16 cellular contexts compared by ENCODE assay signal in genomic region chr16:1258906-1259759, GRCh38. TPM values are rescaled to one million over a fixed set of nuclear protein-coding genes. Genes with fewer than 3 reads are reported as not detected.
A peak's percentile ranks its signal among the peaks of the same experiment; 100 is the strongest.
DNase-seq lines count a peak whose midpoint lies in the region; ATAC-seq and TF ChIP-seq lines count a peak whose summit lies in the region.
"Had no signal": no experiment of that assay in that cellular context is flagged by ENCODE, and none has a peak within 500 bp of the region (broad histone marks: within the 10 kb centered on the region; RNA-seq: fewer than 3 reads in every experiment).

No MANE protein-coding gene starts in this region.

- POLR2A ChIA-PET in PC-9 (lab: Charles Lee; ENCODE audit: unreplicated experiment): no interaction called here

- peak overlapping the region; percentile 5 to 87 (median 58); a peak in 20 of 22 replicates for H3K4me2 ChIP-seq in BLaER1 treated with 17β-estradiol and CSF1 and Interleukin-3, amounts not matched to agents 10 nM and 100 nM
- peak overlapping the region; percentile 86 for H3K4me2 ChIP-seq in PC-9

- H3K79me2 ChIP-seq in PC-9 (ENCODE audit: low read depth): no peaks in the 10 kb centered on the region

- peak overlapping the region in 2 of 10 experiments; percentile 18 to 51; a peak in 2 of 20 replicates for H3K4me3 ChIP-seq in BLaER1 treated with 17β-estradiol and CSF1 and Interleukin-3, amounts not matched to agents 10 nM and 100 nM
- peak overlapping the region; percentile 54; the same call in 1 of the 2 replicates for H3K4me3 ChIP-seq in PC-9
- H3K4me3 ChIP-seq: cardiac muscle cell, esophagus muscularis mucosa, K562 had no signal

- ATAC-seq in GM21515 (IDR thresholded peaks at IDR 0.05; ENCODE audit: unreplicated experiment): no peak
- ATAC-seq: K562 had no signal

- CTCF ChIA-PET in PC-9 (lab: Charles Lee): no interaction called here

- 0 out of 2 replicates have a peak, but pooled peaks cover under 1% of the 10 kb centered on the region for H3F3A ChIP-seq in PC-9 (ENCODE audit: insufficient read depth, low read depth)

- H3K4me1 ChIP-seq in BLaER1 treated with 17β-estradiol and CSF1 and Interleukin-3, amounts not matched to agents 10 nM and 100 nM: peaks cover 0 to 27% (median 18%) of the 10 kb centered on the region in 10 experiments; a peak in 13 of 20 replicates
- H3K4me1 ChIP-seq in PC-9 (replicated peaks; ENCODE audit: insufficient read depth): no peaks in the 10 kb centered on the region; the same call in 1 of the 2 replicates

- H3K9me3 ChIP-seq in BLaER1 treated with 17β-estradiol and CSF1 and Interleukin-3, amounts not matched to agents 10 nM and 100 nM (replicated peaks in 1 of 11): no peaks in the 10 kb centered on the region
- no peaks in the 10 kb centered on the region for H3K9me3 ChIP-seq in PC-9 (ENCODE audit: insufficient read depth, low read depth)
- H3K9me3 ChIP-seq: esophagus muscularis mucosa, neutrophil had no signal

- BruUV-seq in PC-9 (replicated peaks; lab: Mats Ljungman, UMichigan): no TSS peak

- no peaks in the 10 kb centered on the region for H3K36me3 ChIP-seq in BLaER1 treated with 17β-estradiol and CSF1 and Interleukin-3, amounts not matched to agents 10 nM and 100 nM
- no peaks in the 10 kb centered on the region for H3K36me3 ChIP-seq in PC-9 (ENCODE audit: low read depth)
- H3K36me3 ChIP-seq: cardiac muscle cell, esophagus muscularis mucosa, neutrophil had no signal

- H3K9me2 ChIP-seq in PC-9 (ENCODE audit: insufficient read depth): no peaks in the 10 kb centered on the region

- H2AFZ ChIP-seq in PC-9: peak overlapping the region; percentile 66; the same call in 1 of the 2 replicates

- H3K9ac ChIP-seq in BLaER1 treated with 17β-estradiol and CSF1 and Interleukin-3, amounts not matched to agents 10 nM and 100 nM: peak overlapping the region in 3 of 11 experiments; percentile 5 to 66 (median 19); a peak in 2 of 22 replicates

- TF ChIP-seq CTCF in PC-9 (conservative IDR thresholded peaks at IDR 0.05): no peak

- DNase-seq in DMS79 treated with DMSO at 0.1 percent for 48 hours (lab: John Stamatoyannopoulos, UW) (peak; percentile 24), DMS79 (lab: John Stamatoyannopoulos, UW) (no peak), PC-9 (peak in 1 of 2 experiments; percentile 45), iPS-NIHi11 (ENCODE audit: low spot score) (peak; percentile 35), NCI-H226 (no peak), NCI-H2081 (lab: John Stamatoyannopoulos, UW) (no peak)
- DNase-seq: islet precursor cell; NCI-H774; stimulated activated CD4-positive, alpha-beta T cell treated with anti-CD3 and anti-CD28 coated beads, Interleukin-15, amount 100 ng/mL, for 24 hours had no signal

- intact Hi-C loops in PC-9 (cut with micrococcal nuclease; ENCODE audit: unreplicated experiment): loop anchor here (2.0 kb wide), 1 partner anchor 38 kb away; no protein-coding TSS in a partner anchor

- H3K27me3 ChIP-seq in BLaER1 treated with 17β-estradiol and CSF1 and Interleukin-3, amounts not matched to agents 10 nM and 100 nM: peaks cover 64 to 79% (median 72%) of the 10 kb centered on the region in 11 experiments
- peaks cover 51% of the 10 kb centered on the region for H3K27me3 ChIP-seq in PC-9 (ENCODE audit: insufficient read depth, low read depth)

- H3K27ac ChIP-seq in BLaER1 treated with 17β-estradiol and CSF1 and Interleukin-3, amounts not matched to agents 10 nM and 100 nM: no peak overlapping the region
- no peak overlapping the region for H3K27ac ChIP-seq in PC-9
- H3K27ac ChIP-seq: cardiac muscle cell, esophagus muscularis mucosa, neutrophil had no signal

- H4K20me1 ChIP-seq in BLaER1 treated with 17β-estradiol and CSF1 and Interleukin-3, amounts not matched to agents 10 nM and 100 nM: peaks cover 0 to 66% (median 24%) of the 10 kb centered on the region in 11 experiments; a peak in 15 of 22 replicates
- no peaks in the 10 kb centered on the region for H4K20me1 ChIP-seq in PC-9 (ENCODE audit: insufficient read depth)

RNA-seq across cellular contexts. Expression of gene TPSD1, which starts 3.3 kb away (rescaled TPM):
- not detected in 2 replicates for total RNA-seq in PC-9 (2021)
- total RNA-seq: cardiac muscle cell; K562; T-helper 2 cell treated with Interferon-gamma antibody and Interleukin-4, amounts not matched to agents 100 ng/mL and 5 ng/mL, for 36 hours had no signal

RNA-seq across cellular contexts. Expression of gene TPSAB1, which starts 18.6 kb away (rescaled TPM):
- not detected in 2 replicates for total RNA-seq in PC-9 (2021)
- total RNA-seq: cardiac muscle cell; K562; T-helper 2 cell treated with Interferon-gamma antibody and Interleukin-4, amounts not matched to agents 100 ng/mL and 5 ng/mL, for 36 hours had no signal

RNA-seq across cellular contexts. Expression of gene TPSB2, which starts 29.1 kb away (rescaled TPM):
- not detected in 2 replicates for total RNA-seq in PC-9 (2021)
- total RNA-seq: cardiac muscle cell; T-helper 2 cell treated with Interferon-gamma antibody and Interleukin-4, amounts not matched to agents 100 ng/mL and 5 ng/mL, for 36 hours had no signal

RNA-seq across cellular contexts. Expression of gene TPSG1, which starts 34.1 kb away (rescaled TPM):
- not detected in 2 replicates for total RNA-seq in PC-9 (2021)
- total RNA-seq: cardiac muscle cell; K562; T-helper 2 cell treated with Interferon-gamma antibody and Interleukin-4, amounts not matched to agents 100 ng/mL and 5 ng/mL, for 36 hours had no signal

RNA-seq across cellular contexts. Expression of gene UBE2I, which starts 50.3 kb away (rescaled TPM):
- 218 and 271 TPM in 2 replicates for total RNA-seq in PC-9 (2021)

Comparison
In these comparisons a context has a peak if more than half of its experiments do, and no peak if none do; other contexts are left out.
1. DNase-seq: peak in DMS79 treated with DMSO at 0.1 percent for 48 hours (single experiment) and iPS-NIHi11 (single experiment); none in DMS79 (single experiment), NCI-H226 (single experiment) and NCI-H2081 (0 of 2).